In genomic region chr16:10941127-10941933, GRCh38 we compare ENCODE assay signal across 8 cellular contexts. TPM values are rescaled to one million over a fixed set of nuclear protein-coding genes. Genes with fewer than 3 reads are reported as not detected.
A peak's percentile ranks its signal among the peaks of the same experiment; 100 is the strongest.
DNase-seq lines count a peak whose midpoint lies in the region; ATAC-seq and TF ChIP-seq lines count a peak whose summit lies in the region.

No MANE protein-coding gene starts in this region.

- H4K20me1 ChIP-seq in SU-DHL-6 (ENCODE audit: low read depth, low read length): peaks cover 8% of the 10 kb centered on the region; the same call in 1 of the 2 replicates

- intact Hi-C loops in sigmoid colon (cut with DNase I): loop anchor here (5.0 kb wide), 1 partner anchor 971 kb away; no protein-coding TSS in a partner anchor

- 2 to 5% methylated on average over 35 to 36 of the region's 36 CpGs for whole genome bisulfite sequencing in sigmoid colon, 2 donors

- peak overlapping the region; percentile 90 for H3K4me2 ChIP-seq in SU-DHL-6 (ENCODE audit: low read depth, low read length, poor library complexity, severe bottlenecking)

- H3K4me3 Mint-ChIP-seq in T-helper 1 cell treated with Interleukin-12 subunit alpha and Interleukin-12 subunit beta and Interleukin-4 antibody, amounts not matched to agents 30 μg/mL and 1 μg/mL, for 36 hours: peak overlapping the region; percentile 94

- H3K9me3 ChIP-seq in SU-DHL-6 (ENCODE audit: insufficient read depth, low read length) (no peaks in the 10 kb centered on the region), sigmoid colon (no peaks in the 10 kb centered on the region)

- H3K27me3 ChIP-seq in SU-DHL-6 (ENCODE audit: low read length) (no peaks in the 10 kb centered on the region), sigmoid colon (no peaks in the 10 kb centered on the region)

- TF ChIP-seq EP300 in sigmoid colon (IDR thresholded peaks at IDR 0.05): no peak

- H3K9me2 ChIP-seq in SU-DHL-6 (replicated peaks; ENCODE audit: insufficient read depth, low read length): no peaks in the 10 kb centered on the region

- peaks cover 76% of the 10 kb centered on the region for H3K4me1 Mint-ChIP-seq in T-helper 1 cell treated with Interleukin-12 subunit alpha and Interleukin-12 subunit beta and Interleukin-4 antibody, amounts not matched to agents 30 μg/mL and 1 μg/mL, for 36 hours (ENCODE audit: low read depth)

- peak overlapping the region; percentile 79 for H3K27ac Mint-ChIP-seq in T-helper 1 cell treated with Interleukin-12 subunit alpha and Interleukin-12 subunit beta and Interleukin-4 antibody, amounts not matched to agents 30 μg/mL and 1 μg/mL, for 36 hours

- no peaks in the 10 kb centered on the region for H3K36me3 ChIP-seq in SU-DHL-6 (ENCODE audit: low read length)
- no peaks in the 10 kb centered on the region for H3K36me3 ChIP-seq in sigmoid colon

- H3K79me2 ChIP-seq in SU-DHL-6 (ENCODE audit: insufficient read depth, low read length): peaks cover 15% of the 10 kb centered on the region; the same call in 1 of the 2 replicates

- in situ Hi-C loops in GM13977 (cut with MboI; ENCODE audit: low pct_unique_long_range_greater_than_20kb, low sequenced_read_pairs, unreplicated experiment): no loop called here

- no peaks in the 10 kb centered on the region for H3K27me3 Mint-ChIP-seq in T-helper 1 cell treated with Interleukin-12 subunit alpha and Interleukin-12 subunit beta and Interleukin-4 antibody, amounts not matched to agents 30 μg/mL and 1 μg/mL, for 36 hours (ENCODE audit: low read depth)

- H3K4me3 ChIP-seq in SU-DHL-6 (ENCODE audit: insufficient read depth, low read length, poor library complexity, severe bottlenecking): peak overlapping the region; percentile 67
- H3K4me3 ChIP-seq in fibroblast of villous mesenchyme (ENCODE audit: low read depth, low read length): peak overlapping the region; percentile 76
- H3K4me3 ChIP-seq in sigmoid colon: peak overlapping the region; percentile 67 to 92 (median 79)

- H3K9me3 Mint-ChIP-seq in T-helper 1 cell treated with Interleukin-12 subunit alpha and Interleukin-12 subunit beta and Interleukin-4 antibody, amounts not matched to agents 30 μg/mL and 1 μg/mL, for 36 hours: no peaks in the 10 kb centered on the region

- no peak for DNase-seq in T-helper 1 cell
- DNase-seq in fibroblast of villous mesenchyme (ENCODE audit: low read depth): no peak
- no peak for DNase-seq in sigmoid colon
- no peak for DNase-seq in NCI-H774 (lab: John Stamatoyannopoulos, UW)
- no peak for DNase-seq in GM13977 (ENCODE audit: low spot score)

- H3K36me3 Mint-ChIP-seq in T-helper 1 cell treated with Interleukin-12 subunit alpha and Interleukin-12 subunit beta and Interleukin-4 antibody, amounts not matched to agents 30 μg/mL and 1 μg/mL, for 36 hours (ENCODE audit: low read depth): peaks cover 18% of the 10 kb centered on the region

- ATAC-seq in GM21515 (IDR thresholded peaks at IDR 0.05; ENCODE audit: unreplicated experiment): no peak

- peak overlapping the region; percentile 69 for H3K9ac ChIP-seq in SU-DHL-6 (ENCODE audit: low read length)

- peaks cover 12% of the 10 kb centered on the region; the same call in 1 of the 2 replicates for H3F3A ChIP-seq in SU-DHL-6 (ENCODE audit: insufficient read depth)

- H3K27ac ChIP-seq in SU-DHL-6 (ENCODE audit: low read depth, low read length): no peak overlapping the region
- H3K27ac ChIP-seq in sigmoid colon: peak overlapping the region; percentile 89 to 92 (median 90)

- H3K4me1 ChIP-seq in sigmoid colon: peaks cover 0 to 86% (median 82%) of the 10 kb centered on the region in 4 donors

- no peak for TF ChIP-seq POLR2A in sigmoid colon (IDR thresholded peaks at IDR 0.05)

- no peak overlapping the region for H2AFZ ChIP-seq in SU-DHL-6 (ENCODE audit: low read depth, low read length, severe bottlenecking)

- TF ChIP-seq CTCF in SU-DHL-6 (IDR thresholded peaks at IDR 0.05; ENCODE audit: insufficient read depth, low read length, poor library complexity, severe bottlenecking) (no peak), fibroblast of villous mesenchyme (IDR thresholded peaks at IDR 0.05; ENCODE audit: insufficient read depth, low read depth, low read length) (no peak), sigmoid colon (IDR thresholded peaks at IDR 0.05) (no peak), GM13977 (IDR thresholded peaks at IDR 0.05; ENCODE audit: extremely low read depth, insufficient read depth, missing control alignments) (no peak)

RNA-seq across cellular contexts. Expression of gene DEXI, which starts 0.9 kb away (rescaled TPM):
- total RNA-seq in fibroblast of villous mesenchyme: 40.2 and 41.2 TPM in 2 replicates
- 10 to 100 TPM; 55.0 to 99.9 (median 77.4) TPM for total RNA-seq in sigmoid colon
- 10 to 100 TPM; 13.9 to 24.7 (median 18.6) TPM for polyA plus RNA-seq in sigmoid colon

RNA-seq across cellular contexts. Expression of gene CLEC16A, which starts 3.0 kb away (rescaled TPM):
- total RNA-seq in fibroblast of villous mesenchyme (28.7 and 32.4 TPM in 2 replicates), sigmoid colon (10 to 100 TPM; 21.3 to 35.2 (median 29.5) TPM)
- 10 to 100 TPM in 2 of 3 donors, 1 to 10 TPM in 1; 9.6 to 24.6 (median 10.6) TPM for polyA plus RNA-seq in sigmoid colon
